Comparison of ENCODE assay signal across 22 cellular contexts in the genomic region with DNA sequence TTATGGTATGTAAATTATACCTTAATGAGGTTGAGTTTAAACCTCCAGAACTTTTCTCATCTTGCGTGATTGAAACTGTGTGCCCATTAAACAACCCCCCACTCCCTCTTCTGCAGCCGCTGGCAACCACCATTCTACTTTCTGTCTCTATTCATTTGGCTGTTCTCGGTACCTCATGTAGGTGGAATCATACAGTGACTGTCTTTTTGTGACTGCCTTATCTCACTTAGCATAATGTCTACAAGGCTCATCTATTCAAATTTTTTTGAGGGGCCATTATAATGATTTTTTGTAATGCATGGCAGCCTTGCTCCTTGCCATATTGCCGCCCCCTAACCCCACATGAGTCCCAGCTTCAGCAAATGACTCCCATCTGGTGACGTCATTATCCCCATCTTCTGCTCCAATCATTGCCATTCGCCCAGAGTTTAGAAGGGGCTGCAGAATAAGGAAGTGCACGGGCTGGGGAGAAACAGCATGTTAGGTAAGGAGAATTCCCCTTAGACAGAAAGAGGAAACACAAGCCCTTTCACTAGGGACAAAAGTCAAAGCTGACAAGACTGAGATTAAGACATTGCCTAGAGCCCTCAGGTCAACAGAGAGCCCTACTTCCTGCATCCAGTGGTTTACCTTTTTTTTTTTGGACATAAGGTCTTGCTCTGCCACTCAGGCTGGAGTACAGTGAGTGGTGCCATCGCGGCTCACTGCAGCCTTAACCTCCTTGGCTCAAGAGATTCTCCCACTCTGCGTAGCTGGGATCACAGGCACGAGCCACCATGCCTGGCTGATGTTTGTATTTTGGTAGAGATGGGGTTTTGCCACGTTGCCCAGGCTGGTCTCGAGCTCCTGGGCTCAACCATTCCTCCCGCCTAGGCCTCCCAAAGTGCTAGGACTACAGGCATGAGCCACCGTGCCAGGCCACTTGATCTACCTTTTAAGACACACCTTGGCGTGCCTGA.
DNase-seq lines count a peak whose midpoint lies in the region; ATAC-seq and TF ChIP-seq lines count a peak whose summit lies in the region.
"Had no signal": no experiment of that assay in that cellular context is flagged by ENCODE, and none has a peak within 500 bp of the region (broad histone marks: within the 10 kb centered on the region; RNA-seq: fewer than 3 reads in every experiment).

No MANE protein-coding gene starts in this region.

- WGBS in right cardiac atrium, result 84% methylated on average over 16 of the region's 16 CpGs
- 83% methylated on average over 16 of the region's 16 CpGs for WGBS in suprapubic skin

- H3K27ac ChIP-seq in OCI-LY3 (ENCODE audit: low read length) (peak overlapping the region; percentile 99), lower lobe of right lung (no peak overlapping the region), right cardiac atrium (ENCODE audit: low read length) (no peak overlapping the region), suprapubic skin (no peak overlapping the region)
- H3K27ac ChIP-seq: brain microvascular endothelial cell, coronary artery, neural progenitor cell had no signal

- no peaks in the 10 kb centered on the region for H3K27me3 Mint-ChIP-seq in Caco-2 (ENCODE audit: insufficient read depth, unreplicated experiment)

- no peaks in the 10 kb centered on the region for H3K9me3 Mint-ChIP-seq in Caco-2 (ENCODE audit: unreplicated experiment)
- H3K9me3 Mint-ChIP-seq: activated T-cell treated with anti-CD3 and anti-CD28 coated beads, Interleukin-2, amount 50 U/mL, for 72 hours; CD4-positive, alpha-beta memory T cell; stimulated activated naive CD8-positive, alpha-beta T cell treated with anti-CD3 and anti-CD28 coated beads, Interleukin-15, Interleukin-2, amounts not matched to agents 100 ng/mL and 50 ng/mL, for 24 hours had no signal

- H4K20me1 ChIP-seq in OCI-LY3 (ENCODE audit: insufficient read depth, low read length), result no peaks in the 10 kb centered on the region

- TF ChIP-seq POLR2A in suprapubic skin (IDR thresholded peaks at IDR 0.05), result no peak

- H3K79me2 ChIP-seq in OCI-LY3 (ENCODE audit: low read length), result no peaks in the 10 kb centered on the region

- no peak overlapping the region for H3K4me3 Mint-ChIP-seq in Caco-2 (ENCODE audit: unreplicated experiment)
- H3K4me3 Mint-ChIP-seq: activated naive CD8-positive, alpha-beta T cell treated with anti-CD3 and anti-CD28 coated beads, Interleukin-2, amount 10 ng/mL, durations not matched to agents 7 days and 5 days; activated T-cell treated with anti-CD3 and anti-CD28 coated beads, Interleukin-2, amount 50 U/mL, for 72 hours; CD4-positive, alpha-beta memory T cell; mesothelial cell of epicardium; neural progenitor cell; stimulated activated naive CD8-positive, alpha-beta T cell treated with anti-CD3 and anti-CD28 coated beads, Interleukin-15, Interleukin-2, amounts not matched to agents 100 ng/mL and 50 ng/mL, for 24 hours had no signal

- ATAC-seq in GM21529 (IDR thresholded peaks at IDR 0.05; ENCODE audit: unreplicated experiment), result peak; percentile 62
- peak; percentile 67 to 72 for ATAC-seq in lower lobe of right lung
- ATAC-seq in right cardiac atrium, result no peak
- ATAC-seq: activated T-cell treated with anti-CD3 and anti-CD28 coated beads, Interleukin-2, amount 50 U/mL, for 72 hours had no signal

- peak overlapping the region; percentile 72 for H3K4me2 ChIP-seq in OCI-LY3 (ENCODE audit: low read length)
- H3K4me2 ChIP-seq: neural progenitor cell had no signal

- H3K9me3 ChIP-seq in OCI-LY3 (ENCODE audit: insufficient read depth, low read length) (no peaks in the 10 kb centered on the region), lower lobe of right lung (no peaks in the 10 kb centered on the region), right cardiac atrium (ENCODE audit: control insufficient read depth, low read length) (no peaks in the 10 kb centered on the region), suprapubic skin (no peaks in the 10 kb centered on the region), Caco-2 (no peaks in the 10 kb centered on the region)
- H3K9me3 ChIP-seq: upper lobe of left lung had no signal

- no peak for TF ChIP-seq CTCF in OCI-LY3 (IDR thresholded peaks at IDR 0.05; ENCODE audit: low read depth, low read length)
- TF ChIP-seq CTCF in lower lobe of right lung (IDR thresholded peaks at IDR 0.05), result no peak
- TF ChIP-seq CTCF in suprapubic skin (IDR thresholded peaks at IDR 0.05), result no peak
- TF ChIP-seq CTCF in Caco-2 (IDR thresholded peaks at IDR 0.05; ENCODE audit: insufficient read depth in 1 of 2, low read depth in 1 of 2, low read length in 1 of 2, severe bottlenecking in 1 of 2, unreplicated experiment in 1 of 2), result no peak

- DNase-seq in CD1c-positive myeloid dendritic cell (ENCODE audit: extremely low spot score) (peak; percentile 80), lower lobe of right lung (no peak), right cardiac atrium (no peak), AG08396 (ENCODE audit: low spot score) (no peak), suprapubic skin (ENCODE audit: low spot score in 2 of 2) (no peak), Caco-2 (no peak)
- DNase-seq: activated naive CD8-positive, alpha-beta T cell treated with anti-CD3 and anti-CD28 coated beads, Interleukin-2, amount 10 ng/mL, durations not matched to agents 7 days and 5 days; activated T-cell treated with anti-CD3 and anti-CD28 coated beads, Interleukin-2, amount 50 U/mL, for 72 hours; brain microvascular endothelial cell; CD4-positive, alpha-beta memory T cell; DMS79; kidney glomerular epithelial cell; NCI-H1930; NCI-H446; SHP77 treated with DMSO at 0.1 percent for 48 hours had no signal

- POLR2A ChIA-PET in Caco-2 (lab: Charles Lee), result no interaction called here

- peak overlapping the region; percentile 82 for H3K9ac ChIP-seq in OCI-LY3 (ENCODE audit: low read length)
- H3K9ac ChIP-seq: neural progenitor cell had no signal

- H3K36me3 Mint-ChIP-seq in Caco-2 (ENCODE audit: insufficient read depth, unreplicated experiment), result peaks cover 14% of the 10 kb centered on the region
- H3K36me3 Mint-ChIP-seq: activated naive CD8-positive, alpha-beta T cell treated with anti-CD3 and anti-CD28 coated beads, Interleukin-2, amount 10 ng/mL, durations not matched to agents 7 days and 5 days; CD4-positive, alpha-beta memory T cell had no signal

- H2AFZ ChIP-seq in OCI-LY3 (ENCODE audit: low read depth, low read length), result no peak overlapping the region
- H2AFZ ChIP-seq: neural progenitor cell had no signal

- TF ChIP-seq EP300 in suprapubic skin (IDR thresholded peaks at IDR 0.05), result no peak

- BruUV-seq in Caco-2 (replicated peaks; lab: Mats Ljungman, UMichigan), result no TSS peak

- H3K27me3 ChIP-seq in OCI-LY3 (ENCODE audit: low read depth, low read length) (no peaks in the 10 kb centered on the region), lower lobe of right lung (ENCODE audit: low read depth) (no peaks in the 10 kb centered on the region), right cardiac atrium (ENCODE audit: control insufficient read depth, insufficient read depth) (no peaks in the 10 kb centered on the region), suprapubic skin (no peaks in the 10 kb centered on the region), Caco-2 (replicated peaks; ENCODE audit: control insufficient read depth, insufficient read depth, low read length) (no peaks in the 10 kb centered on the region)
- H3K27me3 ChIP-seq: brain microvascular endothelial cell, neural progenitor cell, upper lobe of left lung had no signal

- CTCF ChIA-PET in Caco-2 (lab: Charles Lee), result no interaction called here

- H3K4me3 ChIP-seq in OCI-LY3 (ENCODE audit: low read length) (peak overlapping the region; percentile 34), lower lobe of right lung (no peak overlapping the region), right cardiac atrium (ENCODE audit: low read length) (no peak overlapping the region), suprapubic skin (no peak overlapping the region), Caco-2 (ENCODE audit: low read depth, low read length) (no peak overlapping the region)
- H3K4me3 ChIP-seq: coronary artery, neural progenitor cell, upper lobe of left lung had no signal

- peaks cover 17% of the 10 kb centered on the region for H3K4me1 Mint-ChIP-seq in Caco-2 (ENCODE audit: low read depth, unreplicated experiment)
- H3K4me1 Mint-ChIP-seq: activated naive CD8-positive, alpha-beta T cell treated with anti-CD3 and anti-CD28 coated beads, Interleukin-2, amount 10 ng/mL, durations not matched to agents 7 days and 5 days; mesothelial cell of epicardium; neural progenitor cell had no signal

- H3K27ac Mint-ChIP-seq in Caco-2 (ENCODE audit: unreplicated experiment), result no peak overlapping the region
- H3K27ac Mint-ChIP-seq: activated naive CD8-positive, alpha-beta T cell treated with anti-CD3 and anti-CD28 coated beads, Interleukin-2, amount 10 ng/mL, durations not matched to agents 7 days and 5 days; activated T-cell treated with anti-CD3 and anti-CD28 coated beads, Interleukin-2, amount 50 U/mL, for 72 hours; mesothelial cell of epicardium; neural progenitor cell; stimulated activated naive CD8-positive, alpha-beta T cell treated with anti-CD3 and anti-CD28 coated beads, Interleukin-15, Interleukin-2, amounts not matched to agents 100 ng/mL and 50 ng/mL, for 24 hours had no signal

- no peaks in the 10 kb centered on the region for H3K36me3 ChIP-seq in OCI-LY3 (replicated peaks; ENCODE audit: low read depth, low read length)
- no peaks in the 10 kb centered on the region for H3K36me3 ChIP-seq in lower lobe of right lung
- no peaks in the 10 kb centered on the region for H3K36me3 ChIP-seq in suprapubic skin
- no peaks in the 10 kb centered on the region for H3K36me3 ChIP-seq in Caco-2 (ENCODE audit: control insufficient read depth, insufficient read depth, low read length)
- H3K36me3 ChIP-seq: brain microvascular endothelial cell, neural progenitor cell, upper lobe of left lung had no signal

- H3K4me1 ChIP-seq in OCI-LY3 (ENCODE audit: low read length) (peaks cover 61% of the 10 kb centered on the region), lower lobe of right lung (no peaks in the 10 kb centered on the region), right cardiac atrium (ENCODE audit: control insufficient read depth, insufficient read depth, low read length) (peaks cover 2% of the 10 kb centered on the region), suprapubic skin (no peaks in the 10 kb centered on the region), Caco-2 (peaks cover 26% of the 10 kb centered on the region)
- H3K4me1 ChIP-seq: neural progenitor cell, upper lobe of left lung had no signal

- intact Hi-C loops in lower lobe of right lung (cut with DNase I), result no loop called here
- intact Hi-C loops in right cardiac atrium (cut with DNase I), result no loop called here
- intact Hi-C loops in Caco-2 (cut with micrococcal nuclease; ENCODE audit: unreplicated experiment), result no loop called here

Comparison
In these comparisons a context has a peak if more than half of its experiments do, and no peak if none do; other contexts are left out.
1. ATAC-seq: peak in GM21529 (single experiment) and lower lobe of right lung (2 of 2); none in right cardiac atrium (0 of 2).